15 cellular contexts compared by ENCODE assay signal in genomic region chr2:143442203-143442602, GRCh38.
"Had no signal": no experiment of that assay in that cellular context is flagged by ENCODE, and none has a peak within 500 bp of the region (broad histone marks: within the 10 kb centered on the region; RNA-seq: fewer than 3 reads in every experiment).

No MANE protein-coding gene starts in this region.

- DNase-seq: activated CD4-positive, alpha-beta T cell treated with anti-CD3 and anti-CD28 coated beads, Interleukin-2, amount 10 ng/mL, durations not matched to agents 7 days and 5 days; activated naive CD4-positive, alpha-beta T cell treated with anti-CD3 and anti-CD28 coated beads, Interleukin-2, amount 10 ng/mL, durations not matched to agents 7 days and 5 days; activated T-cell treated with anti-CD3 and anti-CD28 coated beads for 4 hours; endodermal cell; erythroblast; mesenchymal stem cell; posterior cingulate gyrus; stimulated activated CD4-positive, alpha-beta T cell treated with anti-CD3 and anti-CD28 coated beads, Interleukin-2, amount 100 ng/mL, for 24 hours; stimulated activated naive CD4-positive, alpha-beta T cell treated with Interleukin-2 at 50 U/mL for 16 hours; T-cell had no signal

- H3K27ac Mint-ChIP-seq: activated CD4-positive, alpha-beta T cell treated with anti-CD3 and anti-CD28 coated beads, Interleukin-2, amount 10 ng/mL, durations not matched to agents 7 days and 5 days; activated naive CD4-positive, alpha-beta T cell treated with anti-CD3 and anti-CD28 coated beads, Interleukin-2, amount 10 ng/mL, durations not matched to agents 7 days and 5 days; activated T-helper 2 cell treated with anti-CD3 and anti-CD28 coated beads, Interferon-gamma antibody, Interleukin-2, Interleukin-4, amounts not matched to agents 10 μg/mL and 5 μg/mL and 100 μg/mL, durations not matched to agents 14 hours and 24 hours and 36 hours; endodermal cell; WTC11 had no signal

- H3K27me3 Mint-ChIP-seq: activated CD4-positive, alpha-beta T cell treated with anti-CD3 and anti-CD28 coated beads, Interleukin-2, amount 10 ng/mL, durations not matched to agents 7 days and 5 days; activated naive CD4-positive, alpha-beta T cell treated with anti-CD3 and anti-CD28 coated beads, Interleukin-2, amount 10 ng/mL, durations not matched to agents 7 days and 5 days; T-cell had no signal

- H3K4me1 Mint-ChIP-seq: activated CD4-positive, alpha-beta T cell treated with anti-CD3 and anti-CD28 coated beads, Interleukin-2, amount 10 ng/mL, durations not matched to agents 7 days and 5 days; activated naive CD4-positive, alpha-beta T cell treated with anti-CD3 and anti-CD28 coated beads, Interleukin-2, amount 10 ng/mL, durations not matched to agents 7 days and 5 days; endodermal cell; WTC11 had no signal

- H3K4me3 ChIP-seq: SK-N-MC had no signal

- H3K36me3 Mint-ChIP-seq: WTC11 had no signal

- H3K27me3 ChIP-seq: neutrophil had no signal

- H3K9me3 Mint-ChIP-seq: activated CD4-positive, alpha-beta T cell treated with anti-CD3 and anti-CD28 coated beads, Interleukin-2, amount 10 ng/mL, durations not matched to agents 7 days and 5 days; activated naive CD4-positive, alpha-beta T cell treated with anti-CD3 and anti-CD28 coated beads, Interleukin-2, amount 10 ng/mL, durations not matched to agents 7 days and 5 days; activated T-helper 2 cell treated with anti-CD3 and anti-CD28 coated beads, Interferon-gamma antibody, Interleukin-2, Interleukin-4, amounts not matched to agents 10 μg/mL and 5 μg/mL and 100 μg/mL, durations not matched to agents 14 hours and 24 hours and 36 hours; endodermal cell; T-cell; WTC11 had no signal

- H3K4me3 Mint-ChIP-seq: activated CD4-positive, alpha-beta T cell treated with anti-CD3 and anti-CD28 coated beads, Interleukin-2, amount 10 ng/mL, durations not matched to agents 7 days and 5 days; activated naive CD4-positive, alpha-beta T cell treated with anti-CD3 and anti-CD28 coated beads, Interleukin-2, amount 10 ng/mL, durations not matched to agents 7 days and 5 days; endodermal cell; T-cell; WTC11 had no signal

- H3K9me3 ChIP-seq: neutrophil had no signal

- H3K27ac ChIP-seq: neutrophil, SK-N-MC had no signal

- ATAC-seq: left lobe of liver, T-cell, WTC11 had no signal
